Comparison of ENCODE assay signal across 1 cellular context in genomic region chr4:7102516-7102909, GRCh38.
TF ChIP-seq lines count a peak whose summit lies in the region.
"Not testable (repeated sequence)": the region's sequence is repeated elsewhere in the genome, so short reads cannot be mapped to it uniquely, and the experiment has no call there.

No MANE protein-coding gene starts in this region.

TF ChIP-seq in K562, 482 proteins besides CTCF, POLR2A, EP300 and RAD21:
- peak; percentile 39 for TF ChIP-seq CEBPB (tag; IDR thresholded peaks at IDR 0.05)
- not testable (repeated sequence) for TF ChIP-seq CEBPG (CRISPR knock-in tag; IDR thresholded peaks at IDR 0.05)
- TF ChIP-seq CEBPG (tag; conservative IDR thresholded peaks at IDR 0.05 in 1 of 2, IDR thresholded peaks at IDR 0.05 in 1 of 2) = 0 out of 4 replicates have a peak, but pooled peaks of 1 of the 2 experiments have one; percentile 7
